11 cellular contexts compared by ENCODE assay signal in genomic region chr7:106984034-106984433, GRCh38.
"Had no signal": no experiment of that assay in that cellular context is flagged by ENCODE, and none has a peak within 500 bp of the region (broad histone marks: within the 10 kb centered on the region; RNA-seq: fewer than 3 reads in every experiment).

No MANE protein-coding gene starts in this region.

- H3K4me3 ChIP-seq: GM23248, GM23338, HAP-1 had no signal

- H3K4me2 ChIP-seq: GM23338 had no signal

- ATAC-seq: GM23338, HCT116 had no signal

- H3K9me3 ChIP-seq: HAP-1 had no signal

- FAIRE-seq: H1, H54 had no signal

- H2AFZ ChIP-seq: GM23248, GM23338 had no signal

- DNase-seq: GM23248, GOT3, H7, H9, HCEC 1CT, HFFc6 had no signal

- H3K9ac ChIP-seq: GM23248 had no signal

- H3K36me3 ChIP-seq: HAP-1 had no signal

- H3K4me1 ChIP-seq: HAP-1 had no signal

- H3K27ac ChIP-seq: GM23248 had no signal
